In the genomic region with DNA sequence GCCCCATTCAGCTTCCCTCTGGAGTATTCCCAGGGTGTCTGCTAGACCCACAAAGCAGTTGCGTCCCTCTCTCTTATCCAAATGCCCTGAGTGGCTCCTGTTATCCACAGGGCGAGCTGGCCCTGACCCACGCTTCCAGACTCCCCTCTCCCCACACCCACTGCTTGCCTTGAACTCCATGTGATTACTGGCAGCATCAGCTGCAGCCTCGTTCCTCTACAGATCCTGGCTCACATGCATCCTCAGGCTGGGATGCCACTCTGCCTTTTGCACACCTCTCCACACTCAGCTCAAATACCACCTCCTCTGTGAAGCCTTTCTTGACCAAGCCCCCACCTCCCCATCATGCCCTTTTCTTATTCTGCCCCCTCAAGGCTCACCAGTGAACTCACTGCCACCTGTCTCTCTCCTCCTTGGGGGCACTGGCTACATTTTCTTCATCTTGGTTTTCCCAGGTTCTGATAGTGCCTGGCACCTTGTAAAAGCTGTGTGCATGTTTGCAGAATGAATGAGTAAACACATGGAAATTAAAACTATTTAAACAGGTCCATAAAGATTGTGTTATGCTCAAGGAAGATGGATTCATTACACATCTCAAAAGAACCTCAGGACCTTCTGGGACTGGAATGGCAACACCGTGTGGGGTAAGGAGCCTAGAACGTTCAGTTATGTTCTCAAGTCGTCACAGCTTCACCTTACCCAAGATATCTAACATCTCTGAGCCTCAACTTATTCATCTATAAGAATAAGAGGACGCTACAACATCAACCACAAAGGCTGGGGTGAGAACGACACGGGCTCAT, we compare ENCODE assay signal across 1 cellular context.
TF ChIP-seq lines count a peak whose summit lies in the region.

No MANE protein-coding gene starts in this region.

TF ChIP-seq in H1, 55 proteins besides CTCF, POLR2A, EP300 and RAD21:
- TF ChIP-seq ZNF274 (IDR thresholded peaks at IDR 0.05; ENCODE audit: borderline replicate concordance, extremely low read depth, low read length) (no peak), TCF12 (IDR thresholded peaks at IDR 0.05; ENCODE audit: low read depth, low read length) (no peak), KDM4A (IDR thresholded peaks at IDR 0.05; ENCODE audit: low read depth, low read length, severe bottlenecking) (no peak), YY1 (IDR thresholded peaks at IDR 0.05; ENCODE audit: low read depth, low read length) (no peak), SIX5 (IDR thresholded peaks at IDR 0.05; ENCODE audit: low read depth, low read length) (no peak), SP2 (IDR thresholded peaks at IDR 0.05; ENCODE audit: low read length) (no peak), NRF1 (IDR thresholded peaks at IDR 0.05; ENCODE audit: low read depth, low read length) (no peak), CBX8 (IDR thresholded peaks at IDR 0.05; ENCODE audit: borderline replicate concordance, low read depth, low read length) (no peak), BRCA1 (IDR thresholded peaks at IDR 0.05; ENCODE audit: low read depth, low read length) (no peak), SUZ12 (IDR thresholded peaks at IDR 0.05; ENCODE audit: low read length) (no peak), JUND (IDR thresholded peaks at IDR 0.05; ENCODE audit: low read length) (no peak)
